ENCODE assay signal across 9 cellular contexts in genomic region chr7:37853468-37853867, GRCh38. TPM values are rescaled to one million over a fixed set of nuclear protein-coding genes. Genes with fewer than 3 reads are reported as not detected.
A peak's percentile ranks its signal among the peaks of the same experiment; 100 is the strongest.
DNase-seq lines count a peak whose midpoint lies in the region; ATAC-seq and TF ChIP-seq lines count a peak whose summit lies in the region.
"Had no signal": no experiment of that assay in that cellular context is flagged by ENCODE, and none has a peak within 500 bp of the region (broad histone marks: within the 10 kb centered on the region; RNA-seq: fewer than 3 reads in every experiment).

No MANE protein-coding gene starts in this region.

- no peaks in the 10 kb centered on the region for H3K9me3 ChIP-seq in Karpas-422 (ENCODE audit: low read length)

- H3K4me1 Mint-ChIP-seq in WTC11 (no peaks in the 10 kb centered on the region), nephron (no peaks in the 10 kb centered on the region)

- no peak overlapping the region for H3K4me2 ChIP-seq in Karpas-422 (ENCODE audit: low read depth, low read length, poor library complexity, severe bottlenecking)

- no peak overlapping the region for H3K27ac ChIP-seq in Karpas-422 (ENCODE audit: low read length)

- H3K36me3 Mint-ChIP-seq in WTC11 (no peaks in the 10 kb centered on the region), nephron (ENCODE audit: low read depth) (no peaks in the 10 kb centered on the region)

- H3K27me3 ChIP-seq in Karpas-422 (ENCODE audit: low read length), result no peaks in the 10 kb centered on the region

- no peaks in the 10 kb centered on the region; the same call in 1 of the 2 replicates for H3K27me3 Mint-ChIP-seq in WTC11 (ENCODE audit: low read depth)
- no peaks in the 10 kb centered on the region for H3K27me3 Mint-ChIP-seq in nephron (ENCODE audit: low read depth)

- H3K4me1 ChIP-seq in Karpas-422 (ENCODE audit: low read length), result no peaks in the 10 kb centered on the region

- no peaks in the 10 kb centered on the region for H3K36me3 ChIP-seq in Karpas-422 (ENCODE audit: insufficient read depth, low read length)

- CTCF ChIA-PET in WTC11 (lab: Charles Lee), result no interaction called here

- H3K4me3 ChIP-seq in Karpas-422 (ENCODE audit: low read length), result no peak overlapping the region

- H3K9me2 ChIP-seq in Karpas-422 (replicated peaks; ENCODE audit: insufficient read depth, low read length), result no peaks in the 10 kb centered on the region

- POLR2A ChIA-PET in WTC11 (lab: Charles Lee), result no interaction called here

- no peak overlapping the region for H2AFZ ChIP-seq in Karpas-422 (ENCODE audit: low read length)

- no peak for ATAC-seq in WTC11
- no peak for ATAC-seq in GM18873 (IDR thresholded peaks at IDR 0.05; ENCODE audit: low FRiP score, unreplicated experiment)

- H3K9ac ChIP-seq in Karpas-422 (ENCODE audit: low read length), result no peak overlapping the region

- no peaks in the 10 kb centered on the region for H3K79me2 ChIP-seq in Karpas-422 (ENCODE audit: low read length)

- no peaks in the 10 kb centered on the region for H4K20me1 ChIP-seq in Karpas-422 (ENCODE audit: insufficient read depth, low read depth, low read length)

- 0 out of 2 replicates have a peak, but pooled peaks cover under 1% of the 10 kb centered on the region for H3K9me3 Mint-ChIP-seq in WTC11
- peaks cover 6% of the 10 kb centered on the region for H3K9me3 Mint-ChIP-seq in nephron

- H3K4me3 Mint-ChIP-seq in WTC11, result no peak overlapping the region
- H3K4me3 Mint-ChIP-seq in nephron, result no peak overlapping the region

- TF ChIP-seq CTCF in WTC11 (IDR thresholded peaks at IDR 0.05), result 0 out of 2 replicates have a peak, but pooled peaks have one; percentile 10
- TF ChIP-seq CTCF in nephron (IDR thresholded peaks at IDR 0.05; ENCODE audit: unreplicated experiment in 3 of 3), result peak; percentile 29 to 50 (median 43)

- DNase-seq in NCI-H82 (lab: John Stamatoyannopoulos, UW), result peak; percentile 32
- DNase-seq in NCI-H82 treated with DMSO at 0.1 percent for 48 hours (lab: John Stamatoyannopoulos, UW; ENCODE audit: unreplicated experiment), result no peak
- peak; percentile 64 for DNase-seq in Karpas-422
- peak; percentile 18 for DNase-seq in WTC11 (ENCODE audit: low spot score)
- DNase-seq in NCI-H1092 (lab: John Stamatoyannopoulos, UW), result no peak
- DNase-seq in NCI-H446 (lab: John Stamatoyannopoulos, UW), result no peak
- DNase-seq: NK-92 treated with Interleukin-12 subunit alpha and Interleukin-12 subunit beta, amount 100 ng/mL, for 24 hours had no signal

- H3K27ac Mint-ChIP-seq in WTC11 (no peak overlapping the region), nephron (no peak overlapping the region)

TF ChIP-seq in WTC11, 78 proteins besides CTCF, POLR2A, EP300 and RAD21:
- TF ChIP-seq MXD4 (CRISPR knock-in tag; IDR thresholded peaks at IDR 0.05; ENCODE audit: borderline replicate concordance) (no peak), CREM (CRISPR knock-in tag; IDR thresholded peaks at IDR 0.05) (no peak), ATF2 (CRISPR knock-in tag; IDR thresholded peaks at IDR 0.05; ENCODE audit: borderline replicate concordance, low read depth) (no peak), ZNF317 (CRISPR knock-in tag; IDR thresholded peaks at IDR 0.05; ENCODE audit: borderline replicate concordance, low read depth) (no peak), ZNF219 (CRISPR knock-in tag; IDR thresholded peaks at IDR 0.05; ENCODE audit: borderline replicate concordance) (no peak), PRDM15 (CRISPR knock-in tag; IDR thresholded peaks at IDR 0.05) (no peak), TCF7 (CRISPR knock-in tag; IDR thresholded peaks at IDR 0.05; ENCODE audit: low read depth) (no peak), GRHL2 (CRISPR knock-in tag; IDR thresholded peaks at IDR 0.05; ENCODE audit: insufficient replicate concordance, severe bottlenecking) (no peak), NR2C2 (CRISPR knock-in tag; IDR thresholded peaks at IDR 0.05) (no peak), MLX (CRISPR knock-in tag; IDR thresholded peaks at IDR 0.05) (no peak), USF1 (CRISPR knock-in tag; IDR thresholded peaks at IDR 0.05) (no peak)

RNA-seq across cellular contexts. Expression of gene NME8, which starts 5.1 kb away (rescaled TPM):
- not detected in 2 replicates for total RNA-seq in Karpas-422 (2014; rRNA removed; shearing (Covaris generic); ENCODE audit: low replicate concordance)
- total RNA-seq in WTC11 (2021), result 1.0 to 2.3 TPM (median 1.5 TPM) in 3 replicates

Comparison
In these comparisons a context has a peak if more than half of its experiments do, and no peak if none do; other contexts are left out.
1. DNase-seq: peak in NCI-H82 (single experiment), Karpas-422 (single experiment) and WTC11 (single experiment); none in NCI-H82 treated with DMSO at 0.1 percent for 48 hours (single experiment), NCI-H1092 (single experiment) and NCI-H446 (0 of 2).